In genomic region chr13:40533072-40533471, GRCh38 we compare ENCODE assay signal across 28 cellular contexts.
"Had no signal": no experiment of that assay in that cellular context is flagged by ENCODE, and none has a peak within 500 bp of the region (broad histone marks: within the 10 kb centered on the region; RNA-seq: fewer than 3 reads in every experiment).

No MANE protein-coding gene starts in this region.

- H3K9me3 Mint-ChIP-seq: stimulated activated effector memory CD8-positive, alpha-beta T cell treated with anti-CD3 and anti-CD28 coated beads, Interleukin-12 subunit alpha, Interleukin-12 subunit beta, amount 100 ng/mL, for 72 hours had no signal

- H3K27ac Mint-ChIP-seq: naive thymus-derived CD8-positive, alpha-beta T cell; nephron; stimulated activated effector memory CD8-positive, alpha-beta T cell treated with anti-CD3 and anti-CD28 coated beads, Interleukin-12 subunit alpha, Interleukin-12 subunit beta, amount 100 ng/mL, for 72 hours; stimulated activated naive CD8-positive, alpha-beta T cell treated with anti-CD3 and anti-CD28 coated beads, Interleukin-15, Interleukin-2, amounts not matched to agents 100 ng/mL and 50 ng/mL, for 24 hours had no signal

- H3K4me3 ChIP-seq: left ventricle myocardium inferior, lung, pancreas, prostate gland, skin epidermis, spleen, suprapubic skin, thoracic aorta, tibial artery, upper lobe of right lung had no signal

- H3K4me3 Mint-ChIP-seq: naive thymus-derived CD8-positive, alpha-beta T cell; nephron; neural crest cell; stimulated activated effector memory CD8-positive, alpha-beta T cell treated with anti-CD3 and anti-CD28 coated beads, Interleukin-12 subunit alpha, Interleukin-12 subunit beta, amount 100 ng/mL, for 72 hours; stimulated activated naive CD8-positive, alpha-beta T cell treated with anti-CD3 and anti-CD28 coated beads, Interleukin-15, Interleukin-2, amounts not matched to agents 100 ng/mL and 50 ng/mL, for 24 hours had no signal

- DNase-seq: hippocampal formation; kidney glomerular epithelial cell; left cardiac atrium; left ventricle myocardium inferior; mesendoderm; midbrain; naive thymus-derived CD8-positive, alpha-beta T cell; nucleus accumbens; pancreas; posterior cingulate gyrus; retina; right cardiac atrium; spleen; stimulated activated CD4-positive, alpha-beta T cell treated with anti-CD3 and anti-CD28 coated beads, Interleukin-4, amount 100 ng/mL, for 24 hours; stimulated activated naive CD4-positive, alpha-beta T cell; tibial artery; trophoblast cell; upper lobe of right lung had no signal

- H3K36me3 Mint-ChIP-seq: stimulated activated effector memory CD8-positive, alpha-beta T cell treated with anti-CD3 and anti-CD28 coated beads, Interleukin-12 subunit alpha, Interleukin-12 subunit beta, amount 100 ng/mL, for 72 hours had no signal

- H3K4me1 Mint-ChIP-seq: nephron, neural crest cell had no signal

- H3K27me3 Mint-ChIP-seq: naive thymus-derived CD8-positive, alpha-beta T cell; stimulated activated naive CD8-positive, alpha-beta T cell treated with anti-CD3 and anti-CD28 coated beads, Interleukin-15, Interleukin-2, amounts not matched to agents 100 ng/mL and 50 ng/mL, for 24 hours had no signal

- ATAC-seq: left cardiac atrium; naive thymus-derived CD8-positive, alpha-beta T cell; pancreas; right cardiac atrium; sciatic nerve; stimulated activated effector memory CD8-positive, alpha-beta T cell treated with anti-CD3 and anti-CD28 coated beads, Interleukin-12 subunit alpha, Interleukin-12 subunit beta, amount 100 ng/mL, for 72 hours; upper lobe of right lung had no signal
